ENCODE assay signal across 15 cellular contexts in the genomic region with DNA sequence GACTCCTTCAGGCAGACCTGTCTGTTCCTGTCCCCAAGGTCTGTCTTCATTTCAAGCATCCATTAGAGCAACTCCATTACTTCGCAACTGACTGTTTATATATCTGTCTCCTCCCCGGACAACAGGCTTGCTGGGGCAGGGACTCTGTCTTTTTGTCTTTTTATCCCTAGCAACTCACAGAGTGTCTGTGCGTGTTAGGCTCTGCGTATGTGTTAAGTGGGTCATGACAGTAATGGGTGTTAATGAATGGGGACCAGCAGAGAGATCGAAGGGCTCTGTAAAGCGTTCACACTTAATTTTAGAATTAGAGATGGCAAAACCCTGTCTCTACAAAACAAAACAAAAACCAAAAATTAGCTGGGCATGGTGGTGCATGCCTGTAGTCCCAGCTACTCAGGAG. TPM values are rescaled to one million over a fixed set of nuclear protein-coding genes. Genes with fewer than 3 reads are reported as not detected.
DNase-seq lines count a peak whose midpoint lies in the region; FAIRE-seq and TF ChIP-seq lines count a peak whose summit lies in the region.
"Had no signal": no experiment of that assay in that cellular context is flagged by ENCODE, and none has a peak within 500 bp of the region (broad histone marks: within the 10 kb centered on the region; RNA-seq: fewer than 3 reads in every experiment).

No MANE protein-coding gene starts in this region.

- H3K27me3 Mint-ChIP-seq in activated CD4-positive, alpha-beta T cell treated with anti-CD3 and anti-CD28 coated beads, Interleukin-2, amount 10 ng/mL, durations not matched to agents 7 days and 5 days, result no peaks in the 10 kb centered on the region

- peak overlapping the region; percentile 25; the same call in 1 of the 2 replicates for H2AFZ ChIP-seq in H1 (ENCODE audit: low read length)

- H3K23me2 ChIP-seq in H1 (ENCODE audit: low read depth, low read length), result no peaks in the 10 kb centered on the region

- H4K8ac ChIP-seq in H1 (ENCODE audit: extremely low read depth, insufficient read depth, low read length), result no peak overlapping the region

- H3K9me3 Mint-ChIP-seq in activated CD4-positive, alpha-beta T cell treated with anti-CD3 and anti-CD28 coated beads, Interleukin-2, amount 10 ng/mL, durations not matched to agents 7 days and 5 days, result peaks cover 30% of the 10 kb centered on the region

- no peak overlapping the region for H3K56ac ChIP-seq in H1 (replicated peaks; ENCODE audit: insufficient read length, low read depth, low read length)

- DNase-seq in activated CD4-positive, alpha-beta T cell treated with anti-CD3 and anti-CD28 coated beads, Interleukin-2, amount 10 ng/mL, durations not matched to agents 7 days and 5 days, result no peak
- DNase-seq in activated CD4-positive, alpha-beta T cell treated with anti-CD3 and anti-CD28 coated beads for 1 hour, result no peak
- DNase-seq in RWPE1 (ENCODE audit: low spot score) (no peak), H1 (ENCODE audit: low read depth in 1 of 2, low spot score in 2 of 2) (no peak), retina (peak; percentile 57), NCI-H187 treated with DMSO at 0.1 percent for 48 hours (lab: John Stamatoyannopoulos, UW) (no peak), medulla oblongata (ENCODE audit: extremely low spot score) (no peak), NCI-H146 (lab: John Stamatoyannopoulos, UW) (no peak)
- DNase-seq: NCI-H524 treated with DMSO at 0.1 percent for 48 hours, spleen, T-helper 9 cell had no signal

- CTCF ChIA-PET in activated CD4-positive, alpha-beta T cell treated with anti-CD3 and anti-CD28 coated beads, Interleukin-2, amount 10 ng/mL, durations not matched to agents 7 days and 5 days (lab: Charles Lee), result interaction anchor here (1.2 kb wide), 1 partner anchor 18 kb away, joined by 3 read pairs; no protein-coding TSS in a partner anchor
- CTCF ChIA-PET in RWPE1 (lab: Yijun Ruan, JAX), result no interaction called here
- CTCF ChIA-PET in H1 (lab: Charles Lee; ENCODE audit: partially characterized antibody), result no interaction called here

- H2BK120ac ChIP-seq in H1 (replicated peaks; ENCODE audit: low read depth, low read length), result no peak overlapping the region

- H3K4me1 Mint-ChIP-seq in activated CD4-positive, alpha-beta T cell treated with anti-CD3 and anti-CD28 coated beads, Interleukin-2, amount 10 ng/mL, durations not matched to agents 7 days and 5 days, result peaks cover 39% of the 10 kb centered on the region

- no peaks in the 10 kb centered on the region for H4K20me1 ChIP-seq in H1 (replicated peaks in 1 of 2; ENCODE audit: control insufficient read depth in 1 of 2, insufficient read depth in 2 of 2, low read length in 2 of 2)

- no peak for TF ChIP-seq POLR2A in H1 (IDR thresholded peaks at IDR 0.05; ENCODE audit: control extremely low read depth in 1 of 2, low read depth in 2 of 2, low read length in 2 of 2)

- H3K4me2 ChIP-seq in H1 (ENCODE audit: insufficient read depth in 1 of 2, low read depth in 2 of 2, low read length in 2 of 2), result no peak overlapping the region

- H3K18ac ChIP-seq in H1 (ENCODE audit: extremely low read depth, low read length), result no peak overlapping the region; the same call in 1 of the 2 replicates

- H3K14ac ChIP-seq in H1 (ENCODE audit: insufficient read length), result no peak overlapping the region

- WGBS in H1 (ENCODE audit: extremely low coverage in 1 of 2, insufficient coverage in 1 of 2, insufficient read length in 1 of 2, insufficient replicate concordance in 2 of 2, low coverage in 1 of 2, low lambda C conversion rate in 2 of 2, missing lambda C conversion rate in 1 of 2), 2 experiments, result 82% methylated on average over 6 of the region's 6 CpGs; no CpG with 5 or more reads in 1 of the 2 experiments

- peak overlapping the region; percentile 3; the same call in 1 of the 2 replicates for H2BK5ac ChIP-seq in H1 (ENCODE audit: low read depth, low read length)

- POLR2A ChIA-PET in activated CD4-positive, alpha-beta T cell treated with anti-CD3 and anti-CD28 coated beads, Interleukin-2, amount 10 ng/mL, durations not matched to agents 7 days and 5 days (lab: Charles Lee), result no interaction called here
- POLR2A ChIA-PET in RWPE1 (lab: Yijun Ruan, JAX; ENCODE audit: low non-redundant PET), result no interaction called here
- POLR2A ChIA-PET in H1 (lab: Charles Lee; ENCODE audit: partially characterized antibody), result no interaction called here

- no peak overlapping the region for H4K91ac ChIP-seq in H1 (replicated peaks; ENCODE audit: insufficient read length, low read length)

- H3K27ac ChIP-seq in RWPE1, result peak overlapping the region; percentile 24
- H3K27ac ChIP-seq in H1 (ENCODE audit: low read depth, low read length), result peak overlapping the region; percentile 15; the same call in 1 of the 2 replicates
- H3K27ac ChIP-seq: neutrophil, upper lobe of right lung had no signal

- no peak overlapping the region for H2AK5ac ChIP-seq in H1 (ENCODE audit: low read depth, low read length)

- no peak overlapping the region for H3K4me3 Mint-ChIP-seq in activated CD4-positive, alpha-beta T cell treated with anti-CD3 and anti-CD28 coated beads, Interleukin-2, amount 10 ng/mL, durations not matched to agents 7 days and 5 days

- 0 out of 4 replicates have a peak, but pooled peaks cover 3 to 5% of the 10 kb centered on the region in 2 experiments for H3K9me3 ChIP-seq in H1 (ENCODE audit: insufficient read depth in 2 of 2, low read depth in 1 of 2, low read length in 1 of 2)
- H3K9me3 ChIP-seq: neutrophil, upper lobe of right lung had no signal

- no peak for TF ChIP-seq RAD21 in H1 (IDR thresholded peaks at IDR 0.05 in 1 of 2, conservative IDR thresholded peaks at IDR 0.05 in 1 of 2; ENCODE audit: low read depth in 2 of 2, low read length in 2 of 2)

- no peaks in the 10 kb centered on the region; the same call in 1 of the 2 replicates for H3K79me1 ChIP-seq in H1 (ENCODE audit: low read depth, low read length)

- no peak overlapping the region for H3K4ac ChIP-seq in H1 (replicated peaks; ENCODE audit: insufficient read length, low read depth, low read length)

- H2BK15ac ChIP-seq in H1 (ENCODE audit: low read length), result no peak overlapping the region

- FAIRE-seq in H1 (lab: Jason Lieb, UNC), result no peak
- FAIRE-seq: A204.1, endometrium had no signal

- H3K9ac ChIP-seq in H1 (replicated peaks in 1 of 4; ENCODE audit: extremely low read depth in 1 of 4, low read depth in 3 of 4, low read length in 3 of 4), result no peak overlapping the region

- no peak overlapping the region for H2BK12ac ChIP-seq in H1 (ENCODE audit: low read depth, low read length)

- no peak overlapping the region for H3K4me3 ChIP-seq in H1 (ENCODE audit: extremely low read depth in 1 of 4, insufficient read depth in 2 of 4, low read depth in 3 of 4, low read length in 4 of 4)
- H3K4me3 ChIP-seq: spleen, upper lobe of right lung had no signal

- no peak overlapping the region for H2BK20ac ChIP-seq in H1 (ENCODE audit: low read length)

- no peaks in the 10 kb centered on the region for H3K27me3 ChIP-seq in H1 (replicated peaks in 1 of 4; ENCODE audit: control insufficient read depth in 3 of 4, extremely low read depth in 1 of 4, insufficient read depth in 3 of 4, low read length in 3 of 4)
- H3K27me3 ChIP-seq: neutrophil, spleen, upper lobe of right lung had no signal

- TF ChIP-seq CTCF in RWPE1 (conservative IDR thresholded peaks at IDR 0.05; ENCODE audit: low read depth) (no peak), H1 (IDR thresholded peaks at IDR 0.05; ENCODE audit: control extremely low read depth in 1 of 3, insufficient read depth in 1 of 3, low read depth in 1 of 3, low read length in 3 of 3) (no peak)

- H3K79me2 ChIP-seq in H1 (ENCODE audit: control insufficient read depth in 1 of 2, insufficient read depth in 2 of 2, low read length in 2 of 2), result no peaks in the 10 kb centered on the region

- H3K36me3 Mint-ChIP-seq in activated CD4-positive, alpha-beta T cell treated with anti-CD3 and anti-CD28 coated beads, Interleukin-2, amount 10 ng/mL, durations not matched to agents 7 days and 5 days (ENCODE audit: low read depth), result peaks cover 88% of the 10 kb centered on the region

- H3K36me3 ChIP-seq in H1 (ENCODE audit: control insufficient read depth in 2 of 4, insufficient read depth in 4 of 4, low read length in 3 of 4), result no peaks in the 10 kb centered on the region
- H3K36me3 ChIP-seq: neutrophil, upper lobe of right lung had no signal

- no peak overlapping the region for H4K5ac ChIP-seq in H1 (ENCODE audit: insufficient read length, low read depth, low read length)

- peaks cover 0 to 5% (median 3%) of the 10 kb centered on the region in 4 experiments; a peak in 5 of 7 replicates for H3K4me1 ChIP-seq in H1 (replicated peaks in 1 of 4; ENCODE audit: control insufficient read depth in 3 of 4, insufficient read depth in 4 of 4, low read length in 3 of 4)
- H3K4me1 ChIP-seq: upper lobe of right lung had no signal

- TF ChIP-seq EP300 in H1 (IDR thresholded peaks at IDR 0.05; ENCODE audit: borderline replicate concordance in 1 of 2, low read depth in 2 of 2, low read length in 2 of 2), result no peak

- peak overlapping the region; percentile 42 for H3K27ac Mint-ChIP-seq in activated CD4-positive, alpha-beta T cell treated with anti-CD3 and anti-CD28 coated beads, Interleukin-2, amount 10 ng/mL, durations not matched to agents 7 days and 5 days

- no peak overlapping the region for H3K23ac ChIP-seq in H1 (ENCODE audit: insufficient read length)

TF ChIP-seq in H1, 55 proteins besides CTCF, POLR2A, EP300 and RAD21 (continues in another document):
- no peak for TF ChIP-seq JUND (IDR thresholded peaks at IDR 0.05; ENCODE audit: low read length)
- TF ChIP-seq GTF2F1 (IDR thresholded peaks at IDR 0.05; ENCODE audit: borderline replicate concordance, low read depth, low read length), result no peak
- no peak for TF ChIP-seq BACH1 (IDR thresholded peaks at IDR 0.05; ENCODE audit: low read length)
- TF ChIP-seq HDAC6 (IDR thresholded peaks at IDR 0.05; ENCODE audit: low read depth, low read length), result no peak
- no peak for TF ChIP-seq CBX8 (IDR thresholded peaks at IDR 0.05; ENCODE audit: borderline replicate concordance, low read depth, low read length)
- TF ChIP-seq CEBPB (IDR thresholded peaks at IDR 0.05; ENCODE audit: low read depth, low read length), result no peak
- TF ChIP-seq ASH2L (IDR thresholded peaks at IDR 0.05; ENCODE audit: low read length), result no peak

RNA-seq across cellular contexts. Expression of gene CARD11, which starts 16.2 kb away (rescaled TPM):
- total RNA-seq in activated CD4-positive, alpha-beta T cell treated with anti-CD3 and anti-CD28 coated beads, Interleukin-2, amount 10 ng/mL, durations not matched to agents 7 days and 5 days, result 100 to 1,000 TPM; 160 to 167 TPM
- total RNA-seq in H1 (2021; fragmentation: NEBNext Ultra II Directional; extraction: Animal tissue kit (Norgen Biotek cat#: 25700)), result 29.8 and 33.4 TPM in 2 replicates
- polyA plus RNA-seq in H1 (2011; rRNA removed), result 12.6 and 15.1 TPM in 2 replicates
- 13.2 TPM for polyA plus RNA-seq in H1 (2011; cell fraction: cytosol; rRNA removed)
- polyA plus RNA-seq in H1 (2011; cell fraction: nucleus; rRNA removed), result 24.4 TPM
- 14.3 to 24.3 TPM (median 22.7 TPM) in 4 replicates for polyA plus RNA-seq in H1 (2012, experiment 1 of 2)
- 11.5 TPM for polyA plus RNA-seq in H1 (2012, experiment 2 of 2)
- polyA plus RNA-seq in H1 (2013, experiment 1 of 2), result 22.1 TPM
- 21.7 TPM for polyA plus RNA-seq in H1 (2013, experiment 2 of 2)
- 18.1 and 21.5 TPM in 2 replicates for polyA minus RNA-seq in H1 (2011; rRNA and poly(A)+ RNA removed)
- 9.8 TPM for polyA minus RNA-seq in H1 (2011; cell fraction: cytosol; rRNA and poly(A)+ RNA removed)
- 8.6 TPM for polyA minus RNA-seq in H1 (2011; cell fraction: nucleus; rRNA and poly(A)+ RNA removed)
